In genomic region chr6:147282566-147282959, GRCh38 we compare ENCODE assay signal across 22 cellular contexts.
DNase-seq lines count a peak whose midpoint lies in the region; TF ChIP-seq lines count a peak whose summit lies in the region.
"Had no signal": no experiment of that assay in that cellular context is flagged by ENCODE, and none has a peak within 500 bp of the region (broad histone marks: within the 10 kb centered on the region; RNA-seq: fewer than 3 reads in every experiment).

No MANE protein-coding gene starts in this region.

- peaks cover 33% of the 10 kb centered on the region for H3K4me1 Mint-ChIP-seq in T-helper 1 cell treated with Interleukin-12 subunit alpha and Interleukin-12 subunit beta and Interleukin-4 antibody, amounts not matched to agents 30 μg/mL and 1 μg/mL, for 36 hours (ENCODE audit: low read depth)

- H3K9me2 ChIP-seq in OCI-LY7 (ENCODE audit: insufficient read depth, low read length) = no peaks in the 10 kb centered on the region

- H3K36me3 ChIP-seq in OCI-LY7 (ENCODE audit: insufficient read depth, low read length) = peaks cover 17% of the 10 kb centered on the region
- peaks cover 32% of the 10 kb centered on the region for H3K36me3 ChIP-seq in neutrophil
- H3K36me3 ChIP-seq in smooth muscle cell (ENCODE audit: low read depth) = peaks cover 8% of the 10 kb centered on the region

- H3K27me3 Mint-ChIP-seq in T-helper 1 cell treated with Interleukin-12 subunit alpha and Interleukin-12 subunit beta and Interleukin-4 antibody, amounts not matched to agents 30 μg/mL and 1 μg/mL, for 36 hours (ENCODE audit: low read depth) = no peaks in the 10 kb centered on the region
- H3K27me3 Mint-ChIP-seq: CD4-positive, CD25-positive, alpha-beta regulatory T cell; naive B cell; T-cell had no signal

- H3K9me3 Mint-ChIP-seq in T-helper 1 cell treated with Interleukin-12 subunit alpha and Interleukin-12 subunit beta and Interleukin-4 antibody, amounts not matched to agents 30 μg/mL and 1 μg/mL, for 36 hours = peaks cover 6% of the 10 kb centered on the region
- H3K9me3 Mint-ChIP-seq: CD4-positive, CD25-positive, alpha-beta regulatory T cell; T-cell had no signal

- DNase-seq in T-helper 1 cell (no peak), OCI-LY7 (ENCODE audit: low spot score) (no peak), cerebellar cortex (ENCODE audit: low spot score) (peak; percentile 21), SHP77 (lab: John Stamatoyannopoulos, UW) (no peak), retina (no peak), smooth muscle cell (lab: John Stamatoyannopoulos, UW; ENCODE audit: unreplicated experiment) (no peak)
- DNase-seq: activated CD4-positive, CD25-positive, alpha-beta regulatory T cell treated with anti-CD3 and anti-CD28 coated beads, Interleukin-2, amount 50 U/mL, for 72 hours; body of pancreas; CD4-positive, CD25-positive, alpha-beta regulatory T cell; left ventricle myocardium inferior; naive B cell; NCI-H1417 treated with DMSO at 0.1 percent for 48 hours; NCI-H2081; NCI-H226; small intestine; stimulated activated CD4-positive, alpha-beta T cell treated with anti-CD3 and anti-CD28 coated beads, Interleukin-2, amount 100 ng/mL, for 24 hours; T-cell had no signal

- H3K4me2 ChIP-seq in OCI-LY7 (ENCODE audit: low read length) (no peak overlapping the region), smooth muscle cell (no peak overlapping the region)

- no peak overlapping the region for H3K4me3 Mint-ChIP-seq in T-helper 1 cell treated with Interleukin-12 subunit alpha and Interleukin-12 subunit beta and Interleukin-4 antibody, amounts not matched to agents 30 μg/mL and 1 μg/mL, for 36 hours
- H3K4me3 Mint-ChIP-seq: CD4-positive, CD25-positive, alpha-beta regulatory T cell; naive B cell; T-cell had no signal

- TF ChIP-seq CTCF in OCI-LY7 (conservative IDR thresholded peaks at IDR 0.05; ENCODE audit: low read length) = no peak
- no peak for TF ChIP-seq CTCF in neutrophil (IDR thresholded peaks at IDR 0.05)
- no peak for TF ChIP-seq CTCF in smooth muscle cell (IDR thresholded peaks at IDR 0.05; ENCODE audit: borderline replicate concordance, insufficient read depth, poor library complexity, severe bottlenecking)

- no peak overlapping the region for H3K9ac ChIP-seq in smooth muscle cell (ENCODE audit: low read depth)

- TSS peak; percentile 23 for BruUV-seq in OCI-LY7 (replicated peaks; lab: Mats Ljungman, UMichigan)

- H3K79me2 ChIP-seq in OCI-LY7 (ENCODE audit: insufficient read depth, low read depth, low read length) = no peaks in the 10 kb centered on the region
- H3K79me2 ChIP-seq in smooth muscle cell (ENCODE audit: low read depth) = no peaks in the 10 kb centered on the region

- H2AFZ ChIP-seq in OCI-LY7 (ENCODE audit: low read length) = no peak overlapping the region
- H2AFZ ChIP-seq in smooth muscle cell (ENCODE audit: low read depth) = no peak overlapping the region

- no peak overlapping the region for H3K27ac ChIP-seq in OCI-LY7 (ENCODE audit: low read depth, low read length, poor library complexity, severe bottlenecking)
- peak overlapping the region; percentile 7 for H3K27ac ChIP-seq in neutrophil
- no peak overlapping the region for H3K27ac ChIP-seq in smooth muscle cell (ENCODE audit: low read depth)
- H3K27ac ChIP-seq: 22Rv1, body of pancreas, epithelial cell of prostate, left ventricle myocardium inferior, suprapubic skin had no signal

- intact Hi-C loops in OCI-LY7 (cut with micrococcal nuclease; ENCODE audit: unreplicated experiment) = no loop called here

- H4K20me1 ChIP-seq in OCI-LY7 (ENCODE audit: insufficient read depth, low read length) (no peaks in the 10 kb centered on the region), smooth muscle cell (ENCODE audit: low read depth) (no peaks in the 10 kb centered on the region)

- peak overlapping the region; percentile 55 for H3K27ac Mint-ChIP-seq in T-helper 1 cell treated with Interleukin-12 subunit alpha and Interleukin-12 subunit beta and Interleukin-4 antibody, amounts not matched to agents 30 μg/mL and 1 μg/mL, for 36 hours

- H3K4me1 ChIP-seq in OCI-LY7 (ENCODE audit: insufficient read depth, low read length, poor library complexity, severe bottlenecking) (no peaks in the 10 kb centered on the region), neutrophil (ENCODE audit: control insufficient read depth in 1 of 2, insufficient read depth in 1 of 2, low read depth in 1 of 2, low read length in 1 of 2) (peaks cover 17 to 31% of the 10 kb centered on the region in 2 experiments), smooth muscle cell (ENCODE audit: low read depth) (no peaks in the 10 kb centered on the region)

- H3K9me3 ChIP-seq in OCI-LY7 (ENCODE audit: low read length) (no peaks in the 10 kb centered on the region), neutrophil (no peaks in the 10 kb centered on the region), smooth muscle cell (replicated peaks; ENCODE audit: low read depth) (no peaks in the 10 kb centered on the region)
- H3K9me3 ChIP-seq: body of pancreas, left ventricle myocardium inferior, suprapubic skin had no signal

- CTCF ChIA-PET in OCI-LY7 (lab: Charles Lee; ENCODE audit: unreplicated experiment) = no interaction called here

- POLR2A ChIA-PET in OCI-LY7 (lab: Charles Lee) = interaction anchor here (0.8 to 1.2 kb wide), 2 partner anchors 17 to 18 kb away, joined by 4 read pairs; no protein-coding TSS in a partner anchor

- H3K27me3 ChIP-seq in neutrophil (no peaks in the 10 kb centered on the region), smooth muscle cell (ENCODE audit: low read depth) (no peaks in the 10 kb centered on the region)
- H3K27me3 ChIP-seq: body of pancreas, suprapubic skin had no signal

- H3F3A ChIP-seq in smooth muscle cell (ENCODE audit: low read depth) = no peaks in the 10 kb centered on the region

- H3K36me3 Mint-ChIP-seq in T-helper 1 cell treated with Interleukin-12 subunit alpha and Interleukin-12 subunit beta and Interleukin-4 antibody, amounts not matched to agents 30 μg/mL and 1 μg/mL, for 36 hours (ENCODE audit: low read depth) = peaks cover 26% of the 10 kb centered on the region

- H3K4me3 ChIP-seq in OCI-LY7 (ENCODE audit: low read depth, low read length, poor library complexity, severe bottlenecking) (no peak overlapping the region), neutrophil (ENCODE audit: low read depth in 1 of 2, low read length in 1 of 2) (no peak overlapping the region), smooth muscle cell (no peak overlapping the region)
- H3K4me3 ChIP-seq: body of pancreas, left ventricle myocardium inferior, suprapubic skin had no signal

- 81% methylated on average over 4 of the region's 4 CpGs for WGBS in smooth muscle cell (ENCODE audit: low lambda C conversion rate)
